1 cellular context compared by ENCODE assay signal in the genomic region with DNA sequence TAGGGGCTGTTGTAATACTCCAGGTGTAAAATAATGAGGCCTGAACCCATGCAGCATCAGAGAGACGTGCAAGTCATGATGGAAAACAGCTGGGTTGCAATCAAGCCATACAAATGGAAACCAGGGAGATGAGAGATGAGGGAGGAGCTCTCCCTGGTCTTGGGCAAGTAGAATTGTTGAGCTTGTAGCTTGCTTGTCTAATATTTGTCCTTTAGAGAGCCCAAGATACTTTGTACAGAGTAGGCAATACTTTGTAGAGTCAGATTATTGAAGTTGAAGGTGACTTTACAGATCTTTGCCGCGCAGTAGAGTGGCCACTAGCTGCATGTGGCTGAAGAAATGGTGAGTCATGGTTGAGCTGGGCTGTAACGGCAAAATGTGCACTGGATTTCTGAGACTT.
TF ChIP-seq lines count a peak whose summit lies in the region.

No MANE protein-coding gene starts in this region.

TF ChIP-seq in K562, 482 proteins besides CTCF, POLR2A, EP300 and RAD21 (continued from another document and continues in another):
- TF ChIP-seq, protein P1, sequence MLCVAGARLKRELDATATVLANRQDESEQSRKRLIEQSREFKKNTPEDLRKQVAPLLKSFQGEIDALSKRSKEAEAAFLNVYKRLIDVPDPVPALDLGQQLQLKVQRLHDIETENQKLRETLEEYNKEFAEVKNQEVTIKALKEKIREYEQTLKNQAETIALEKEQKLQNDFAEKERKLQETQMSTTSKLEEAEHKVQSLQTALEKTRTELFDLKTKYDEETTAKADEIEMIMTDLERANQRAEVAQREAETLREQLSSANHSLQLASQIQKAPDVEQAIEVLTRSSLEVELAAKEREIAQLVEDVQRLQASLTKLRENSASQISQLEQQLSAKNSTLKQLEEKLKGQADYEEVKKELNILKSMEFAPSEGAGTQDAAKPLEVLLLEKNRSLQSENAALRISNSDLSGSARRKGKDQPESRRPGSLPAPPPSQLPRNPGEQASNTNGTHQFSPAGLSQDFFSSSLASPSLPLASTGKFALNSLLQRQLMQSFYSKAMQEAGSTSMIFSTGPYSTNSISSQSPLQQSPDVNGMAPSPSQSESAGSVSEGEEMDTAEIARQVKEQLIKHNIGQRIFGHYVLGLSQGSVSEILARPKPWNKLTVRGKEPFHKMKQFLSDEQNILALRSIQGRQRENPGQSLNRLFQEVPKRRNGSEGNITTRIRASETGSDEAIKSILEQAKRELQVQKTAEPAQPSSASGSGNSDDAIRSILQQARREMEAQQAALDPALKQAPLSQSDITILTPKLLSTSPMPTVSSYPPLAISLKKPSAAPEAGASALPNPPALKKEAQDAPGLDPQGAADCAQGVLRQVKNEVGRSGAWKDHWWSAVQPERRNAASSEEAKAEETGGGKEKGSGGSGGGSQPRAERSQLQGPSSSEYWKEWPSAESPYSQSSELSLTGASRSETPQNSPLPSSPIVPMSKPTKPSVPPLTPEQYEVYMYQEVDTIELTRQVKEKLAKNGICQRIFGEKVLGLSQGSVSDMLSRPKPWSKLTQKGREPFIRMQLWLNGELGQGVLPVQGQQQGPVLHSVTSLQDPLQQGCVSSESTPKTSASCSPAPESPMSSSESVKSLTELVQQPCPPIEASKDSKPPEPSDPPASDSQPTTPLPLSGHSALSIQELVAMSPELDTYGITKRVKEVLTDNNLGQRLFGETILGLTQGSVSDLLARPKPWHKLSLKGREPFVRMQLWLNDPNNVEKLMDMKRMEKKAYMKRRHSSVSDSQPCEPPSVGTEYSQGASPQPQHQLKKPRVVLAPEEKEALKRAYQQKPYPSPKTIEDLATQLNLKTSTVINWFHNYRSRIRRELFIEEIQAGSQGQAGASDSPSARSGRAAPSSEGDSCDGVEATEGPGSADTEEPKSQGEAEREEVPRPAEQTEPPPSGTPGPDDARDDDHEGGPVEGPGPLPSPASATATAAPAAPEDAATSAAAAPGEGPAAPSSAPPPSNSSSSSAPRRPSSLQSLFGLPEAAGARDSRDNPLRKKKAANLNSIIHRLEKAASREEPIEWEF (CRISPR knock-in tag; IDR thresholded peaks at IDR 0.05): no peak
- no peak for TF ChIP-seq ZNF197 (CRISPR knock-in tag; IDR thresholded peaks at IDR 0.05; ENCODE audit: low read depth)
- TF ChIP-seq, protein P2, sequence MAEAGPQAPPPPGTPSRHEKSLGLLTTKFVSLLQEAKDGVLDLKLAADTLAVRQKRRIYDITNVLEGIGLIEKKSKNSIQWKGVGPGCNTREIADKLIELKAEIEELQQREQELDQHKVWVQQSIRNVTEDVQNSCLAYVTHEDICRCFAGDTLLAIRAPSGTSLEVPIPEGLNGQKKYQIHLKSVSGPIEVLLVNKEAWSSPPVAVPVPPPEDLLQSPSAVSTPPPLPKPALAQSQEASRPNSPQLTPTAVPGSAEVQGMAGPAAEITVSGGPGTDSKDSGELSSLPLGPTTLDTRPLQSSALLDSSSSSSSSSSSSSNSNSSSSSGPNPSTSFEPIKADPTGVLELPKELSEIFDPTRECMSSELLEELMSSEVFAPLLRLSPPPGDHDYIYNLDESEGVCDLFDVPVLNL (CRISPR knock-in tag; IDR thresholded peaks at IDR 0.05; ENCODE audit: low read depth): no peak
- TF ChIP-seq LCOR (CRISPR knock-in tag; IDR thresholded peaks at IDR 0.05): no peak
- TF ChIP-seq, protein P3, sequence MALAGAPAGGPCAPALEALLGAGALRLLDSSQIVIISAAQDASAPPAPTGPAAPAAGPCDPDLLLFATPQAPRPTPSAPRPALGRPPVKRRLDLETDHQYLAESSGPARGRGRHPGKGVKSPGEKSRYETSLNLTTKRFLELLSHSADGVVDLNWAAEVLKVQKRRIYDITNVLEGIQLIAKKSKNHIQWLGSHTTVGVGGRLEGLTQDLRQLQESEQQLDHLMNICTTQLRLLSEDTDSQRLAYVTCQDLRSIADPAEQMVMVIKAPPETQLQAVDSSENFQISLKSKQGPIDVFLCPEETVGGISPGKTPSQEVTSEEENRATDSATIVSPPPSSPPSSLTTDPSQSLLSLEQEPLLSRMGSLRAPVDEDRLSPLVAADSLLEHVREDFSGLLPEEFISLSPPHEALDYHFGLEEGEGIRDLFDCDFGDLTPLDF (CRISPR knock-in tag; IDR thresholded peaks at IDR 0.05): no peak
- TF ChIP-seq, protein P4, sequence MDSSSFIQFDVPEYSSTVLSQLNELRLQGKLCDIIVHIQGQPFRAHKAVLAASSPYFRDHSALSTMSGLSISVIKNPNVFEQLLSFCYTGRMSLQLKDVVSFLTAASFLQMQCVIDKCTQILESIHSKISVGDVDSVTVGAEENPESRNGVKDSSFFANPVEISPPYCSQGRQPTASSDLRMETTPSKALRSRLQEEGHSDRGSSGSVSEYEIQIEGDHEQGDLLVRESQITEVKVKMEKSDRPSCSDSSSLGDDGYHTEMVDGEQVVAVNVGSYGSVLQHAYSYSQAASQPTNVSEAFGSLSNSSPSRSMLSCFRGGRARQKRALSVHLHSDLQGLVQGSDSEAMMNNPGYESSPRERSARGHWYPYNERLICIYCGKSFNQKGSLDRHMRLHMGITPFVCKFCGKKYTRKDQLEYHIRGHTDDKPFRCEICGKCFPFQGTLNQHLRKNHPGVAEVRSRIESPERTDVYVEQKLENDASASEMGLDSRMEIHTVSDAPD (CRISPR knock-in tag; IDR thresholded peaks at IDR 0.05): no peak
- no peak for TF ChIP-seq TBL1XR1 (IDR thresholded peaks at IDR 0.05; ENCODE audit: low read length in 2 of 2)
- no peak for TF ChIP-seq ZNF3 (CRISPR knock-in tag; IDR thresholded peaks at IDR 0.05)
- peak; percentile 51; the same call in 1 of the 2 replicates for TF ChIP-seq TAF7 (tag; IDR thresholded peaks at IDR 0.05)
- TF ChIP-seq ZNF146 (CRISPR knock-in tag; IDR thresholded peaks at IDR 0.05; ENCODE audit: unreplicated experiment): no peak
- TF ChIP-seq ILF3 (IDR thresholded peaks at IDR 0.05; ENCODE audit: borderline replicate concordance): no peak
- no peak for TF ChIP-seq JUNB (CRISPR knock-in tag; conservative IDR thresholded peaks at IDR 0.05)
- TF ChIP-seq, protein P5, sequence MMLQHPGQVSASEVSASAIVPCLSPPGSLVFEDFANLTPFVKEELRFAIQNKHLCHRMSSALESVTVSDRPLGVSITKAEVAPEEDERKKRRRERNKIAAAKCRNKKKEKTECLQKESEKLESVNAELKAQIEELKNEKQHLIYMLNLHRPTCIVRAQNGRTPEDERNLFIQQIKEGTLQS (IDR thresholded peaks at IDR 0.05): peak; percentile 87
- TF ChIP-seq, protein P5 (CRISPR knock-in tag; conservative IDR thresholded peaks at IDR 0.05): no peak
- no peak for TF ChIP-seq ZEB2 (IDR thresholded peaks at IDR 0.05)
- no peak for TF ChIP-seq HNRNPUL1 (IDR thresholded peaks at IDR 0.05; ENCODE audit: low read length)
- no peak for TF ChIP-seq NCOA4 (IDR thresholded peaks at IDR 0.05; ENCODE audit: partially characterized antibody)
- no peak for TF ChIP-seq SAP30 (IDR thresholded peaks at IDR 0.05; ENCODE audit: borderline replicate concordance, insufficient read depth, low read depth, low read length, poor library complexity, severe bottlenecking)
- TF ChIP-seq, protein P6, sequence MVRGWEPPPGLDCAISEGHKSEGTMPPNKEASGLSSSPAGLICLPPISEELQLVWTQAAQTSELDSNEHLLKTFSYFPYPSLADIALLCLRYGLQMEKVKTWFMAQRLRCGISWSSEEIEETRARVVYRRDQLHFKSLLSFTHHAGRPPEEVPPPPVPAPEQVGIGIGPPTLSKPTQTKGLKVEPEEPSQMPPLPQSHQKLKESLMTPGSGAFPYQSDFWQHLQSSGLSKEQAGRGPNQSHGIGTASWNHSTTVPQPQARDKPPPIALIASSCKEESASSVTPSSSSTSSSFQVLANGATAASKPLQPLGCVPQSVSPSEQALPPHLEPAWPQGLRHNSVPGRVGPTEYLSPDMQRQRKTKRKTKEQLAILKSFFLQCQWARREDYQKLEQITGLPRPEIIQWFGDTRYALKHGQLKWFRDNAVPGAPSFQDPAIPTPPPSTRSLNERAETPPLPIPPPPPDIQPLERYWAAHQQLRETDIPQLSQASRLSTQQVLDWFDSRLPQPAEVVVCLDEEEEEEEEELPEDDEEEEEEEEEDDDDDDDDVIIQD (CRISPR knock-in tag; IDR thresholded peaks at IDR 0.05): no peak
- no peak for TF ChIP-seq PRPF4 (IDR thresholded peaks at IDR 0.05; ENCODE audit: insufficient read depth, low read depth, low read length, poor library complexity, severe bottlenecking)
- peak; percentile 74; the same call in 1 of the 2 replicates for TF ChIP-seq SMARCA4 (IDR thresholded peaks at IDR 0.05)
- TF ChIP-seq, protein P7, sequence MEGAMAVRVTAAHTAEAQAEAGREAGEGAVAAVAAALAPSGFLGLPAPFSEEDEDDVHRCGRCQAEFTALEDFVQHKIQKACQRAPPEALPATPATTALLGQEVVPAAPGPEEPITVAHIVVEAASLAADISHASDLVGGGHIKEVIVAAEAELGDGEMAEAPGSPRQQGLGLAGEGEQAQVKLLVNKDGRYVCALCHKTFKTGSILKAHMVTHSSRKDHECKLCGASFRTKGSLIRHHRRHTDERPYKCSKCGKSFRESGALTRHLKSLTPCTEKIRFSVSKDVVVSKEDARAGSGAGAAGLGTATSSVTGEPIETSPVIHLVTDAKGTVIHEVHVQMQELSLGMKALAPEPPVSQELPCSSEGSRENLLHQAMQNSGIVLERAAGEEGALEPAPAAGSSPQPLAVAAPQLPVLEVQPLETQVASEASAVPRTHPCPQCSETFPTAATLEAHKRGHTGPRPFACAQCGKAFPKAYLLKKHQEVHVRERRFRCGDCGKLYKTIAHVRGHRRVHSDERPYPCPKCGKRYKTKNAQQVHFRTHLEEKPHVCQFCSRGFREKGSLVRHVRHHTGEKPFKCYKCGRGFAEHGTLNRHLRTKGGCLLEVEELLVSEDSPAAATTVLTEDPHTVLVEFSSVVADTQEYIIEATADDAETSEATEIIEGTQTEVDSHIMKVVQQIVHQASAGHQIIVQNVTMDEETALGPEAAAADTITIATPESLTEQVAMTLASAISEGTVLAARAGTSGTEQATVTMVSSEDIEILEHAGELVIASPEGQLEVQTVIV (CRISPR knock-in tag; IDR thresholded peaks at IDR 0.05; ENCODE audit: borderline replicate concordance): no peak
- TF ChIP-seq, protein P8, sequence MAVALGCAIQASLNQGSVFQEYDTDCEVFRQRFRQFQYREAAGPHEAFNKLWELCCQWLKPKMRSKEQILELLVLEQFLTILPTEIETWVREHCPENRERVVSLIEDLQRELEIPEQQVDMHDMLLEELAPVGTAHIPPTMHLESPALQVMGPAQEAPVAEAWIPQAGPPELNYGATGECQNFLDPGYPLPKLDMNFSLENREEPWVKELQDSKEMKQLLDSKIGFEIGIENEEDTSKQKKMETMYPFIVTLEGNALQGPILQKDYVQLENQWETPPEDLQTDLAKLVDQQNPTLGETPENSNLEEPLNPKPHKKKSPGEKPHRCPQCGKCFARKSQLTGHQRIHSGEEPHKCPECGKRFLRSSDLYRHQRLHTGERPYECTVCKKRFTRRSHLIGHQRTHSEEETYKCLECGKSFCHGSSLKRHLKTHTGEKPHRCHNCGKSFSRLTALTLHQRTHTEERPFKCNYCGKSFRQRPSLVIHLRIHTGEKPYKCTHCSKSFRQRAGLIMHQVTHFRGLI (CRISPR knock-in tag; IDR thresholded peaks at IDR 0.05): no peak
- no peak for TF ChIP-seq HCFC1 (IDR thresholded peaks at IDR 0.05; ENCODE audit: low read depth, low read length)
- no peak for TF ChIP-seq CBFA2T2 (conservative IDR thresholded peaks at IDR 0.05)
- no peak for TF ChIP-seq ZNF584 (CRISPR knock-in tag; IDR thresholded peaks at IDR 0.05; ENCODE audit: low read depth)
- TF ChIP-seq RBFOX2 (IDR thresholded peaks at IDR 0.05; ENCODE audit: low read depth, low read length): no peak
- TF ChIP-seq, protein P9, sequence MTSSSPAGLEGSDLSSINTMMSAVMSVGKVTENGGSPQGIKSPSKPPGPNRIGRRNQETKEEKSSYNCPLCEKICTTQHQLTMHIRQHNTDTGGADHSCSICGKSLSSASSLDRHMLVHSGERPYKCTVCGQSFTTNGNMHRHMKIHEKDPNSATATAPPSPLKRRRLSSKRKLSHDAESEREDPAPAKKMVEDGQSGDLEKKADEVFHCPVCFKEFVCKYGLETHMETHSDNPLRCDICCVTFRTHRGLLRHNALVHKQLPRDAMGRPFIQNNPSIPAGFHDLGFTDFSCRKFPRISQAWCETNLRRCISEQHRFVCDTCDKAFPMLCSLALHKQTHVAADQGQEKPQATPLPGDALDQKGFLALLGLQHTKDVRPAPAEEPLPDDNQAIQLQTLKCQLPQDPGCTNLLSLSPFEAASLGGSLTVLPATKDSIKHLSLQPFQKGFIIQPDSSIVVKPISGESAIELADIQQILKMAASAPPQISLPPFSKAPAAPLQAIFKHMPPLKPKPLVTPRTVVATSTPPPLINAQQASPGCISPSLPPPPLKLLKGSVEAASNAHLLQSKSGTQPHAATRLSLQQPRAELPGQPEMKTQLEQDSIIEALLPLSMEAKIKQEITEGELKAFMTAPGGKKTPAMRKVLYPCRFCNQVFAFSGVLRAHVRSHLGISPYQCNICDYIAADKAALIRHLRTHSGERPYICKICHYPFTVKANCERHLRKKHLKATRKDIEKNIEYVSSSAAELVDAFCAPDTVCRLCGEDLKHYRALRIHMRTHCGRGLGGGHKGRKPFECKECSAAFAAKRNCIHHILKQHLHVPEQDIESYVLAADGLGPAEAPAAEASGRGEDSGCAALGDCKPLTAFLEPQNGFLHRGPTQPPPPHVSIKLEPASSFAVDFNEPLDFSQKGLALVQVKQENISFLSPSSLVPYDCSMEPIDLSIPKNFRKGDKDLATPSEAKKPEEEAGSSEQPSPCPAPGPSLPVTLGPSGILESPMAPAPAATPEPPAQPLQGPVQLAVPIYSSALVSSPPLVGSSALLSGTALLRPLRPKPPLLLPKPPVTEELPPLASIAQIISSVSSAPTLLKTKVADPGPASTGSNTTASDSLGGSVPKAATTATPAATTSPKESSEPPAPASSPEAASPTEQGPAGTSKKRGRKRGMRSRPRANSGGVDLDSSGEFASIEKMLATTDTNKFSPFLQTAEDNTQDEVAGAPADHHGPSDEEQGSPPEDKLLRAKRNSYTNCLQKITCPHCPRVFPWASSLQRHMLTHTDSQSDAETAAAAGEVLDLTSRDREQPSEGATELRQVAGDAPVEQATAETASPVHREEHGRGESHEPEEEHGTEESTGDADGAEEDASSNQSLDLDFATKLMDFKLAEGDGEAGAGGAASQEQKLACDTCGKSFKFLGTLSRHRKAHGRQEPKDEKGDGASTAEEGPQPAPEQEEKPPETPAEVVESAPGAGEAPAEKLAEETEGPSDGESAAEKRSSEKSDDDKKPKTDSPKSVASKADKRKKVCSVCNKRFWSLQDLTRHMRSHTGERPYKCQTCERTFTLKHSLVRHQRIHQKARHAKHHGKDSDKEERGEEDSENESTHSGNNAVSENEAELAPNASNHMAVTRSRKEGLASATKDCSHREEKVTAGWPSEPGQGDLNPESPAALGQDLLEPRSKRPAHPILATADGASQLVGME (CRISPR knock-in tag; IDR thresholded peaks at IDR 0.05): no peak
- TF ChIP-seq ESRRA (IDR thresholded peaks at IDR 0.05; ENCODE audit: borderline replicate concordance, low read depth): peak; percentile 71; the same call in 1 of the 2 replicates
- TF ChIP-seq TRIM28 (IDR thresholded peaks at IDR 0.05): no peak
- no peak for TF ChIP-seq ZSCAN32 (CRISPR knock-in tag; IDR thresholded peaks at IDR 0.05)
- TF ChIP-seq, protein P10, sequence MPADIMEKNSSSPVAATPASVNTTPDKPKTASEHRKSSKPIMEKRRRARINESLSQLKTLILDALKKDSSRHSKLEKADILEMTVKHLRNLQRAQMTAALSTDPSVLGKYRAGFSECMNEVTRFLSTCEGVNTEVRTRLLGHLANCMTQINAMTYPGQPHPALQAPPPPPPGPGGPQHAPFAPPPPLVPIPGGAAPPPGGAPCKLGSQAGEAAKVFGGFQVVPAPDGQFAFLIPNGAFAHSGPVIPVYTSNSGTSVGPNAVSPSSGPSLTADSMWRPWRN (IDR thresholded peaks at IDR 0.05; ENCODE audit: low read depth): no peak
- TF ChIP-seq CEBPG (CRISPR knock-in tag; IDR thresholded peaks at IDR 0.05): no peak
- no peak for TF ChIP-seq CEBPG (tag; conservative IDR thresholded peaks at IDR 0.05 in 1 of 2, IDR thresholded peaks at IDR 0.05 in 1 of 2)
- 0 out of 2 replicates have a peak, but pooled peaks have one; percentile 5 for TF ChIP-seq TEAD2 (tag; IDR thresholded peaks at IDR 0.05)
